ENCODE assay signal across 8 cellular contexts in genomic region chr20:24254480-24254879, GRCh38.
"Had no signal": no experiment of that assay in that cellular context is flagged by ENCODE, and none has a peak within 500 bp of the region (broad histone marks: within the 10 kb centered on the region; RNA-seq: fewer than 3 reads in every experiment).

No MANE protein-coding gene starts in this region.

- DNase-seq: GDM1, GF-D8 had no signal

- FAIRE-seq: G401.6, GM12878, GM12891, GM12892, GM18507, GM19239 had no signal

- H3K4me3 ChIP-seq: GM12878 had no signal

- ATAC-seq: GM12878 had no signal
